ENCODE assay signal across 1 cellular context in genomic region chr14:94839346-94839745, GRCh38.
TF ChIP-seq lines count a peak whose summit lies in the region.

No MANE protein-coding gene starts in this region.

TF ChIP-seq in HCT116, 20 proteins besides CTCF, POLR2A, EP300 and RAD21 (continued from another document):
- TF ChIP-seq, protein P1, sequence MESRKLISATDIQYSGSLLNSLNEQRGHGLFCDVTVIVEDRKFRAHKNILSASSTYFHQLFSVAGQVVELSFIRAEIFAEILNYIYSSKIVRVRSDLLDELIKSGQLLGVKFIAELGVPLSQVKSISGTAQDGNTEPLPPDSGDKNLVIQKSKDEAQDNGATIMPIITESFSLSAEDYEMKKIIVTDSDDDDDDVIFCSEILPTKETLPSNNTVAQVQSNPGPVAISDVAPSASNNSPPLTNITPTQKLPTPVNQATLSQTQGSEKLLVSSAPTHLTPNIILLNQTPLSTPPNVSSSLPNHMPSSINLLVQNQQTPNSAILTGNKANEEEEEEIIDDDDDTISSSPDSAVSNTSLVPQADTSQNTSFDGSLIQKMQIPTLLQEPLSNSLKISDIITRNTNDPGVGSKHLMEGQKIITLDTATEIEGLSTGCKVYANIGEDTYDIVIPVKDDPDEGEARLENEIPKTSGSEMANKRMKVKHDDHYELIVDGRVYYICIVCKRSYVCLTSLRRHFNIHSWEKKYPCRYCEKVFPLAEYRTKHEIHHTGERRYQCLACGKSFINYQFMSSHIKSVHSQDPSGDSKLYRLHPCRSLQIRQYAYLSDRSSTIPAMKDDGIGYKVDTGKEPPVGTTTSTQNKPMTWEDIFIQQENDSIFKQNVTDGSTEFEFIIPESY (IDR thresholded peaks at IDR 0.05; ENCODE audit: extremely low read depth, insufficient replicate concordance, low read length), result no peak
- no peak for TF ChIP-seq ZFX (IDR thresholded peaks at IDR 0.05)
- no peak for TF ChIP-seq EZH2 (IDR thresholded peaks at IDR 0.05)
- TF ChIP-seq TCF7L2 (IDR thresholded peaks at IDR 0.05; ENCODE audit: borderline replicate concordance, extremely low read depth, insufficient read depth, insufficient read length), result no peak
- TF ChIP-seq SP1 (IDR thresholded peaks at IDR 0.05; ENCODE audit: low read depth), result no peak
- TF ChIP-seq JUND (IDR thresholded peaks at IDR 0.05), result no peak
- TF ChIP-seq CBX3 (IDR thresholded peaks at IDR 0.05; ENCODE audit: low read depth), result no peak
- no peak for TF ChIP-seq SRF (IDR thresholded peaks at IDR 0.05; ENCODE audit: low read depth)
- TF ChIP-seq YY1 (IDR thresholded peaks at IDR 0.05; ENCODE audit: extremely low read depth, insufficient replicate concordance, low read depth, low read length), result no peak
